ENCODE assay signal across 1 cellular context in genomic region chr10:97664282-97664850, GRCh38.
TF ChIP-seq lines count a peak whose summit lies in the region.

No MANE protein-coding gene starts in this region.

TF ChIP-seq in K562, 482 proteins besides CTCF, POLR2A, EP300 and RAD21 (continued from another document and continues in another):
- TF ChIP-seq, protein P1, sequence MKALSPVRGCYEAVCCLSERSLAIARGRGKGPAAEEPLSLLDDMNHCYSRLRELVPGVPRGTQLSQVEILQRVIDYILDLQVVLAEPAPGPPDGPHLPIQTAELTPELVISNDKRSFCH (CRISPR knock-in tag; IDR thresholded peaks at IDR 0.05), result no peak
- TF ChIP-seq, protein P1 (tag; IDR thresholded peaks at IDR 0.05), result no peak
- TF ChIP-seq PYGO2 (tag; IDR thresholded peaks at IDR 0.05) (no peak), NFATC3 (IDR thresholded peaks at IDR 0.05) (peak; percentile 59; the same call in 1 of the 2 replicates), ZNF77 (CRISPR knock-in tag; IDR thresholded peaks at IDR 0.05) (no peak), ZBTB1 (CRISPR knock-in tag; IDR thresholded peaks at IDR 0.05; ENCODE audit: borderline replicate concordance, low read depth) (no peak), ZNF23 (CRISPR knock-in tag; IDR thresholded peaks at IDR 0.05) (no peak), PHTF2 (CRISPR knock-in tag; IDR thresholded peaks at IDR 0.05) (no peak), SAFB2 (IDR thresholded peaks at IDR 0.05; ENCODE audit: borderline replicate concordance, low read depth, low read length, severe bottlenecking) (no peak), ZNF175 (CRISPR knock-in tag; IDR thresholded peaks at IDR 0.05; ENCODE audit: low read depth) (no peak), BRF2 (IDR thresholded peaks at IDR 0.05; ENCODE audit: borderline replicate concordance, insufficient read depth, insufficient read length) (no peak), COPS2 (conservative IDR thresholded peaks at IDR 0.05) (no peak), ZNF24 (IDR thresholded peaks at IDR 0.05) (no peak), ATF3 (IDR thresholded peaks at IDR 0.05) (0 out of 2 replicates have a peak, but pooled peaks have one; percentile 39), ATF3 (CRISPR knock-in tag; conservative IDR thresholded peaks at IDR 0.05) (no peak), ZFX (CRISPR knock-in tag; IDR thresholded peaks at IDR 0.05) (no peak), FOXK1 (CRISPR knock-in tag; IDR thresholded peaks at IDR 0.05; ENCODE audit: borderline replicate concordance) (no peak), ZNF282 (CRISPR knock-in tag; IDR thresholded peaks at IDR 0.05) (no peak), RBM22 (IDR thresholded peaks at IDR 0.05; ENCODE audit: low read depth, low read length, poor library complexity, severe bottlenecking) (no peak), KDM1A (IDR thresholded peaks at IDR 0.05) (peak; percentile 87 to 89), PCBP2 (IDR thresholded peaks at IDR 0.05; ENCODE audit: low read depth, low read length, poor library complexity, severe bottlenecking) (no peak), ZNF324 (CRISPR knock-in tag; IDR thresholded peaks at IDR 0.05) (no peak), ZC3H4 (CRISPR knock-in tag; IDR thresholded peaks at IDR 0.05; ENCODE audit: borderline replicate concordance) (no peak), EGR1 (conservative IDR thresholded peaks at IDR 0.05) (no peak), THAP7 (CRISPR knock-in tag; IDR thresholded peaks at IDR 0.05) (no peak), VEZF1 (CRISPR knock-in tag; IDR thresholded peaks at IDR 0.05) (no peak), NR3C1 (CRISPR knock-in tag; IDR thresholded peaks at IDR 0.05) (no peak), ELK1 (CRISPR knock-in tag; IDR thresholded peaks at IDR 0.05) (no peak), NFE2L1 (tag; IDR thresholded peaks at IDR 0.05; ENCODE audit: borderline replicate concordance, low read depth) (no peak), ZNF785 (CRISPR knock-in tag; IDR thresholded peaks at IDR 0.05) (no peak), XRCC5 (IDR thresholded peaks at IDR 0.05; ENCODE audit: low read depth, low read length) (no peak), BCOR (IDR thresholded peaks at IDR 0.05) (peak; percentile 34; the same call in 1 of the 2 replicates), TEAD2 (tag; IDR thresholded peaks at IDR 0.05) (no peak), SMARCA4 (IDR thresholded peaks at IDR 0.05) (peak; percentile 96), CHCHD3 (CRISPR knock-in tag; IDR thresholded peaks at IDR 0.05) (no peak), SMAD1 (IDR thresholded peaks at IDR 0.05; ENCODE audit: low read depth, low read length, partially characterized antibody) (no peak), ZNF518B (CRISPR knock-in tag; IDR thresholded peaks at IDR 0.05) (no peak), PML (IDR thresholded peaks at IDR 0.05; ENCODE audit: low read length) (peak; percentile 88), CBFA2T2 (conservative IDR thresholded peaks at IDR 0.05) (peak; percentile 92), NEUROD1 (IDR thresholded peaks at IDR 0.05; ENCODE audit: borderline replicate concordance, low read depth, low read length, partially characterized antibody) (no peak), MBD1 (CRISPR knock-in tag; IDR thresholded peaks at IDR 0.05) (no peak), MECOM (CRISPR knock-in tag; IDR thresholded peaks at IDR 0.05) (no peak), NBN (IDR thresholded peaks at IDR 0.05; ENCODE audit: low read depth) (peak; percentile 48; the same call in 1 of the 2 replicates), SRSF1 (IDR thresholded peaks at IDR 0.05; ENCODE audit: low read depth, low read length) (no peak), BMI1 (IDR thresholded peaks at IDR 0.05; ENCODE audit: low read length) (no peak), SREBF2 (CRISPR knock-in tag; IDR thresholded peaks at IDR 0.05) (no peak), ZNF224 (CRISPR knock-in tag; IDR thresholded peaks at IDR 0.05) (no peak)
- TF ChIP-seq, protein P2, sequence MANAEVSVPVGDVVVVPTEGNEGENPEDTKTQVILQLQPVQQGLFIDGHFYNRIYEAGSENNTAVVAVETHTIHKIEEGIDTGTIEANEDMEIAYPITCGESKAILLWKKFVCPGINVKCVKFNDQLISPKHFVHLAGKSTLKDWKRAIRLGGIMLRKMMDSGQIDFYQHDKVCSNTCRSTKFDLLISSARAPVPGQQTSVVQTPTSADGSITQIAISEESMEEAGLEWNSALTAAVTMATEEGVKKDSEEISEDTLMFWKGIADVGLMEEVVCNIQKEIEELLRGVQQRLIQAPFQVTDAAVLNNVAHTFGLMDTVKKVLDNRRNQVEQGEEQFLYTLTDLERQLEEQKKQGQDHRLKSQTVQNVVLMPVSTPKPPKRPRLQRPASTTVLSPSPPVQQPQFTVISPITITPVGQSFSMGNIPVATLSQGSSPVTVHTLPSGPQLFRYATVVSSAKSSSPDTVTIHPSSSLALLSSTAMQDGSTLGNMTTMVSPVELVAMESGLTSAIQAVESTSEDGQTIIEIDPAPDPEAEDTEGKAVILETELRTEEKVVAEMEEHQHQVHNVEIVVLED (CRISPR knock-in tag; IDR thresholded peaks at IDR 0.05), result no peak
- TF ChIP-seq, protein P3, sequence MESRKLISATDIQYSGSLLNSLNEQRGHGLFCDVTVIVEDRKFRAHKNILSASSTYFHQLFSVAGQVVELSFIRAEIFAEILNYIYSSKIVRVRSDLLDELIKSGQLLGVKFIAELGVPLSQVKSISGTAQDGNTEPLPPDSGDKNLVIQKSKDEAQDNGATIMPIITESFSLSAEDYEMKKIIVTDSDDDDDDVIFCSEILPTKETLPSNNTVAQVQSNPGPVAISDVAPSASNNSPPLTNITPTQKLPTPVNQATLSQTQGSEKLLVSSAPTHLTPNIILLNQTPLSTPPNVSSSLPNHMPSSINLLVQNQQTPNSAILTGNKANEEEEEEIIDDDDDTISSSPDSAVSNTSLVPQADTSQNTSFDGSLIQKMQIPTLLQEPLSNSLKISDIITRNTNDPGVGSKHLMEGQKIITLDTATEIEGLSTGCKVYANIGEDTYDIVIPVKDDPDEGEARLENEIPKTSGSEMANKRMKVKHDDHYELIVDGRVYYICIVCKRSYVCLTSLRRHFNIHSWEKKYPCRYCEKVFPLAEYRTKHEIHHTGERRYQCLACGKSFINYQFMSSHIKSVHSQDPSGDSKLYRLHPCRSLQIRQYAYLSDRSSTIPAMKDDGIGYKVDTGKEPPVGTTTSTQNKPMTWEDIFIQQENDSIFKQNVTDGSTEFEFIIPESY (CRISPR knock-in tag; IDR thresholded peaks at IDR 0.05), result no peak
- TF ChIP-seq, protein P4, sequence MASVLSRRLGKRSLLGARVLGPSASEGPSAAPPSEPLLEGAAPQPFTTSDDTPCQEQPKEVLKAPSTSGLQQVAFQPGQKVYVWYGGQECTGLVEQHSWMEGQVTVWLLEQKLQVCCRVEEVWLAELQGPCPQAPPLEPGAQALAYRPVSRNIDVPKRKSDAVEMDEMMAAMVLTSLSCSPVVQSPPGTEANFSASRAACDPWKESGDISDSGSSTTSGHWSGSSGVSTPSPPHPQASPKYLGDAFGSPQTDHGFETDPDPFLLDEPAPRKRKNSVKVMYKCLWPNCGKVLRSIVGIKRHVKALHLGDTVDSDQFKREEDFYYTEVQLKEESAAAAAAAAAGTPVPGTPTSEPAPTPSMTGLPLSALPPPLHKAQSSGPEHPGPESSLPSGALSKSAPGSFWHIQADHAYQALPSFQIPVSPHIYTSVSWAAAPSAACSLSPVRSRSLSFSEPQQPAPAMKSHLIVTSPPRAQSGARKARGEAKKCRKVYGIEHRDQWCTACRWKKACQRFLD (CRISPR knock-in tag; IDR thresholded peaks at IDR 0.05), result peak; percentile 49
